ENCODE assay signal across 18 cellular contexts in the genomic region with DNA sequence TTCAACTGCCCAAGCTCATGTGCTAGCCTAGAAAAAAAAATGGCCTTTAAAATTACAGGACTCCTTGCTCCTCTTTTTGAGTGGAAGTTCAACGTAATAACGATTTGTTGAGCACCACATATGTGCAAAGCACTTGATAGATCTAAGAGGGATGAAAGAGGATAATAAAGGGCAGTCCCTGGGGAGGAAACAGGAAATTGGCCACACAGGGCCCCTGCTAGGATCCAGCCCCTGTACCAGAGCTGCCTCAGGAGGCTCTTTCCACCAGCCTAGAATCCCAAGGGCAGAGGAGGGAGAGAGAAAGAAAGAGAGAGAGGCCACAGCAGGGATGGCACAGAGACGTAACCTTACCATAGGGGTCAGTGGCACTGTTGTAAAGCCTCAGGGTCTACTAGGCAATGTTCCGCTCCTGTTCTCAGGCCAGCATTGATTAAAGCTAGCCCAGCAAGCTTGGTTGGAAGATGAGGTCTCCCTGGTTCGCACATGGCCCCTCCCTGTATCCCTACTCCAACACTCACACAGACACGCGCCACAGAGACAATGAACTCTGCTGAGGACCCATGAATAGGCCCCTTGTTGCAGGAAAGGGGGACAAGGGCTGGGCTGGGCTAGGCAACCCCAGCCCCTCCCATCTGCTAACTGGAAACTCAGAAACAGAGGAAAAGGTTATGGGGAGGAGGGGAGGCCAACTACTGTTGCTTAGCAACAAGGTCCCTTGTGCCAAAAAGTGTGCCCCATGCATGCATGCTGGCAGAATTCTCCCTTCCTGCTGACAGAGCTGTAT.
DNase-seq lines count a peak whose midpoint lies in the region; ATAC-seq and TF ChIP-seq lines count a peak whose summit lies in the region.
"Had no signal": no experiment of that assay in that cellular context is flagged by ENCODE, and none has a peak within 500 bp of the region (broad histone marks: within the 10 kb centered on the region; RNA-seq: fewer than 3 reads in every experiment).

A gene (minus strand): TSS at position 438 of the 784 bp plus-strand sequence. CDS start 84 bp downstream, at position 354.

- H3K4me2 ChIP-seq in parathyroid adenoma (ENCODE audit: low read length): no peak within 1 kb of the TSS

- no peak within 1 kb of the TSS for H3K9ac ChIP-seq in parathyroid adenoma

- peak within 1 kb of the TSS; percentile 66 for H2AFZ ChIP-seq in parathyroid adenoma

- peaks cover 15% of the 10 kb centered on the region for H3K4me1 ChIP-seq in parathyroid adenoma
- H3K4me1 ChIP-seq: tibial artery had no signal

- peak within 1 kb of the TSS; percentile 72 for H3K27ac ChIP-seq in parathyroid adenoma
- H3K27ac ChIP-seq: C4-2B, tibial artery had no signal

- H3K4me3 ChIP-seq in parathyroid adenoma (ENCODE audit: low read depth, low read length): no peak within 1 kb of the TSS
- H3K4me3 ChIP-seq: GM12878, tibial artery had no signal

- H3K9me3 ChIP-seq in parathyroid adenoma (ENCODE audit: control insufficient read depth, low read length): no peaks in the 10 kb centered on the region

- H3K27me3 ChIP-seq in parathyroid adenoma (ENCODE audit: control insufficient read depth, insufficient read depth, low read length): no peaks in the 10 kb centered on the region
- H3K27me3 ChIP-seq: tibial artery had no signal

- peak in 12 of 14 donors; percentile 58 to 93 (median 82) for DNase-seq in C1 segment of cervical spinal cord (lab: John Stamatoyannopoulos, UW)
- peak; percentile 50 for DNase-seq in NCI-H524 treated with DMSO at 0.1 percent for 48 hours (lab: John Stamatoyannopoulos, UW)
- peak; percentile 91 for DNase-seq in epidermal melanocyte (ENCODE audit: insufficient read length, low spot score)
- DNase-seq: activated CD4-positive, alpha-beta T cell treated with anti-CD3 and anti-CD28 coated beads for 48 hours; activated naive CD8-positive, alpha-beta T cell treated with anti-CD3 and anti-CD28 coated beads, Interleukin-2, amount 10 ng/mL, durations not matched to agents 7 days and 5 days; activated T-cell treated with anti-CD3 and anti-CD28 coated beads, Interleukin-2, amount 50 U/mL, for 24 hours; MV-4-11; NCI-H345; RPMI8226; T-helper 2 cell; tibial artery had no signal

- no peak for TF ChIP-seq CTCF in parathyroid adenoma (IDR thresholded peaks at IDR 0.05)

- ATAC-seq in GM21529 (IDR thresholded peaks at IDR 0.05; ENCODE audit: unreplicated experiment): no peak
- ATAC-seq in GM19328 (IDR thresholded peaks at IDR 0.05; ENCODE audit: unreplicated experiment): no peak
- ATAC-seq in HG03342 (IDR thresholded peaks at IDR 0.05; ENCODE audit: unreplicated experiment): no peak
- ATAC-seq in HG03097 (IDR thresholded peaks at IDR 0.05; ENCODE audit: low FRiP score, unreplicated experiment): no peak
- ATAC-seq: GM12878 had no signal

- H3K79me2 ChIP-seq in parathyroid adenoma: no peaks in the 10 kb centered on the region

- H3K36me3 ChIP-seq in parathyroid adenoma (ENCODE audit: control insufficient read depth, insufficient read depth, low read length): no peaks in the 10 kb centered on the region
